In genomic region chr7:141207661-141208060, GRCh38 we compare ENCODE assay signal across 36 cellular contexts.
DNase-seq lines count a peak whose midpoint lies in the region; ATAC-seq, FAIRE-seq and TF ChIP-seq lines count a peak whose summit lies in the region.
"Had no signal": no experiment of that assay in that cellular context is flagged by ENCODE, and none has a peak within 500 bp of the region (broad histone marks: within the 10 kb centered on the region; RNA-seq: fewer than 3 reads in every experiment).

No MANE protein-coding gene starts in this region.

- H2BK5ac ChIP-seq in H1 (ENCODE audit: low read depth, low read length): no peak overlapping the region

- CTCF ChIA-PET in HEK293 (lab: Yijun Ruan, JAX): no interaction called here
- CTCF ChIA-PET in WTC11 (lab: Charles Lee): no interaction called here
- CTCF ChIA-PET in H1 (lab: Charles Lee; ENCODE audit: partially characterized antibody): no interaction called here

- TF ChIP-seq EP300 in H1 (IDR thresholded peaks at IDR 0.05; ENCODE audit: borderline replicate concordance in 1 of 2, low read depth in 2 of 2, low read length in 2 of 2): no peak

- TF ChIP-seq CTCF in HEK293 (tag by site-specific recombination; IDR thresholded peaks at IDR 0.05) (no peak), WTC11 (IDR thresholded peaks at IDR 0.05) (no peak), H1 (IDR thresholded peaks at IDR 0.05; ENCODE audit: control extremely low read depth in 1 of 3, insufficient read depth in 1 of 3, low read depth in 1 of 3, low read length in 3 of 3) (no peak), thyroid gland (IDR thresholded peaks at IDR 0.05) (no peak)

- H3K4me1 Mint-ChIP-seq in WTC11: peaks cover 56% of the 10 kb centered on the region
- no peaks in the 10 kb centered on the region for H3K4me1 Mint-ChIP-seq in activated T-helper 1 cell treated with anti-CD3 and anti-CD28 coated beads, Interleukin-12 subunit alpha, Interleukin-12 subunit beta, Interleukin-2, Interleukin-4 antibody, amounts not matched to agents 30 ng/mL and 10 ng/mL and 1 ng/mL, durations not matched to agents 14 hours and 24 hours and 36 hours (ENCODE audit: low read depth)
- H3K4me1 Mint-ChIP-seq: B cell; CD14-positive monocyte; CD4-positive, alpha-beta memory T cell; CD4-positive, CD25-positive, alpha-beta regulatory T cell; CD8-positive, alpha-beta memory T cell had no signal

- peaks cover 6% of the 10 kb centered on the region; the same call in 1 of the 2 replicates for H3K36me3 Mint-ChIP-seq in WTC11
- H3K36me3 Mint-ChIP-seq in activated T-helper 1 cell treated with anti-CD3 and anti-CD28 coated beads, Interleukin-12 subunit alpha, Interleukin-12 subunit beta, Interleukin-2, Interleukin-4 antibody, amounts not matched to agents 30 ng/mL and 10 ng/mL and 1 ng/mL, durations not matched to agents 14 hours and 24 hours and 36 hours (ENCODE audit: low read depth): no peaks in the 10 kb centered on the region
- H3K36me3 Mint-ChIP-seq: CD14-positive monocyte; CD4-positive, alpha-beta memory T cell; CD4-positive, CD25-positive, alpha-beta regulatory T cell; CD8-positive, alpha-beta memory T cell; CD8-positive, alpha-beta T cell had no signal

- TF ChIP-seq POLR2A in H1 (IDR thresholded peaks at IDR 0.05; ENCODE audit: control extremely low read depth in 1 of 2, low read depth in 2 of 2, low read length in 2 of 2) (no peak), thyroid gland (IDR thresholded peaks at IDR 0.05) (no peak)

- H3K79me2 ChIP-seq in H1 (ENCODE audit: control insufficient read depth in 1 of 2, insufficient read depth in 2 of 2, low read length in 2 of 2): no peaks in the 10 kb centered on the region

- H3K9me3 Mint-ChIP-seq in WTC11: no peaks in the 10 kb centered on the region
- H3K9me3 Mint-ChIP-seq in activated T-helper 1 cell treated with anti-CD3 and anti-CD28 coated beads, Interleukin-12 subunit alpha, Interleukin-12 subunit beta, Interleukin-2, Interleukin-4 antibody, amounts not matched to agents 30 ng/mL and 10 ng/mL and 1 ng/mL, durations not matched to agents 14 hours and 24 hours and 36 hours: no peaks in the 10 kb centered on the region
- H3K9me3 Mint-ChIP-seq: CD4-positive, alpha-beta memory T cell; CD4-positive, alpha-beta T cell; CD4-positive, CD25-positive, alpha-beta regulatory T cell; CD8-positive, alpha-beta memory T cell; CD8-positive, alpha-beta T cell had no signal

- intact Hi-C loops in thyroid gland (cut with DNase I): no loop called here
- intact Hi-C loops in activated T-helper 1 cell treated with anti-CD3 and anti-CD28 coated beads, Interleukin-12 subunit alpha, Interleukin-12 subunit beta, Interleukin-2, Interleukin-4 antibody, amounts not matched to agents 30 ng/mL and 10 ng/mL and 1 ng/mL, durations not matched to agents 14 hours and 24 hours and 36 hours (cut with micrococcal nuclease): no loop called here

- no peak overlapping the region for H4K8ac ChIP-seq in H1 (ENCODE audit: extremely low read depth, insufficient read depth, low read length)

- no peak overlapping the region for H3K27ac Mint-ChIP-seq in WTC11
- H3K27ac Mint-ChIP-seq in activated T-helper 1 cell treated with anti-CD3 and anti-CD28 coated beads, Interleukin-12 subunit alpha, Interleukin-12 subunit beta, Interleukin-2, Interleukin-4 antibody, amounts not matched to agents 30 ng/mL and 10 ng/mL and 1 ng/mL, durations not matched to agents 14 hours and 24 hours and 36 hours: no peak overlapping the region
- H3K27ac Mint-ChIP-seq: B cell; CD14-positive monocyte; CD4-positive, alpha-beta memory T cell; CD4-positive, alpha-beta T cell; CD4-positive, CD25-positive, alpha-beta regulatory T cell; CD8-positive, alpha-beta memory T cell; CD8-positive, alpha-beta T cell had no signal

- H3K56ac ChIP-seq in H1 (replicated peaks; ENCODE audit: insufficient read length, low read depth, low read length): no peak overlapping the region

- H4K91ac ChIP-seq in H1 (replicated peaks; ENCODE audit: insufficient read length, low read length): no peak overlapping the region

- no peak overlapping the region for H3K23ac ChIP-seq in H1 (ENCODE audit: insufficient read length)

- H3K9me3 ChIP-seq in HEK293 (ENCODE audit: control insufficient read depth, insufficient read depth, low read depth, low read length): no peaks in the 10 kb centered on the region
- H3K9me3 ChIP-seq in H1 (ENCODE audit: insufficient read depth in 2 of 2, low read depth in 1 of 2, low read length in 1 of 2): no peaks in the 10 kb centered on the region
- H3K9me3 ChIP-seq in thyroid gland: no peaks in the 10 kb centered on the region
- H3K9me3 ChIP-seq: A549; BE2C; BLaER1; BLaER1 treated with 17β-estradiol and CSF1 and Interleukin-3, amounts not matched to agents 10 nM and 100 nM; Caco-2 had no signal

- H3K18ac ChIP-seq in H1 (ENCODE audit: extremely low read depth, low read length): no peak overlapping the region

- no peak for DNase-seq in WTC11 (ENCODE audit: low spot score)
- DNase-seq in H1 (ENCODE audit: low read depth in 1 of 2, low spot score in 2 of 2): no peak
- DNase-seq in thyroid gland: no peak
- no peak for DNase-seq in AG08396 (ENCODE audit: low spot score)
- no peak for DNase-seq in NCI-H2196 (lab: John Stamatoyannopoulos, UW; ENCODE audit: unreplicated experiment)
- DNase-seq in activated T-helper 1 cell treated with anti-CD3 and anti-CD28 coated beads, Interleukin-12 subunit alpha, Interleukin-12 subunit beta, Interleukin-2, Interleukin-4 antibody, amounts not matched to agents 30 ng/mL and 10 ng/mL and 1 ng/mL, durations not matched to agents 14 hours and 24 hours and 36 hours (ENCODE audit: low spot score): no peak
- DNase-seq: 8988T; ACHN; AML-193; BE2C; C1 segment of cervical spinal cord; Caco-2; Calu3; CD4-positive, alpha-beta memory T cell; CD4-positive, alpha-beta T cell; CD4-positive, CD25-positive, alpha-beta regulatory T cell; CD8-positive, alpha-beta memory T cell; CD8-positive, alpha-beta T cell; COR-L47; DMS 273 treated with DMSO at 0.1 percent for 48 hours; DMS153; DMS53; DMS79; DND-41; EL had no signal

- no peak overlapping the region for H4K5ac ChIP-seq in H1 (ENCODE audit: insufficient read length, low read depth, low read length)

- ATAC-seq in WTC11: no peak
- ATAC-seq in GM21619 (IDR thresholded peaks at IDR 0.05; ENCODE audit: unreplicated experiment): no peak
- ATAC-seq: A549; CD8-positive, alpha-beta T cell had no signal

- H3K4me1 ChIP-seq in HEK293 (ENCODE audit: control insufficient read depth, insufficient read depth, low read length) (no peaks in the 10 kb centered on the region), H1 (replicated peaks in 1 of 4; ENCODE audit: control insufficient read depth in 3 of 4, insufficient read depth in 4 of 4, low read length in 3 of 4) (peaks cover 14 to 31% (median 22%) of the 10 kb centered on the region in 4 experiments), thyroid gland (peaks cover 25 to 42% of the 10 kb centered on the region in 2 donors)
- H3K4me1 ChIP-seq: A549; BLaER1; BLaER1 treated with 17β-estradiol and CSF1 and Interleukin-3, amounts not matched to agents 10 nM and 100 nM; Caco-2 had no signal

- H3K27me3 Mint-ChIP-seq in WTC11 (ENCODE audit: low read depth): no peaks in the 10 kb centered on the region
- peaks cover 8% of the 10 kb centered on the region for H3K27me3 Mint-ChIP-seq in activated T-helper 1 cell treated with anti-CD3 and anti-CD28 coated beads, Interleukin-12 subunit alpha, Interleukin-12 subunit beta, Interleukin-2, Interleukin-4 antibody, amounts not matched to agents 30 ng/mL and 10 ng/mL and 1 ng/mL, durations not matched to agents 14 hours and 24 hours and 36 hours (ENCODE audit: insufficient read depth)
- H3K27me3 Mint-ChIP-seq: CD4-positive, CD25-positive, alpha-beta regulatory T cell had no signal

- no peaks in the 10 kb centered on the region for H3K23me2 ChIP-seq in H1 (ENCODE audit: low read depth, low read length)

- no peak overlapping the region for H3K14ac ChIP-seq in H1 (ENCODE audit: insufficient read length)

- no peak overlapping the region; the same call in 1 of the 2 replicates for H2BK15ac ChIP-seq in H1 (ENCODE audit: low read length)

- no peak for FAIRE-seq in H1 (lab: Jason Lieb, UNC)
- FAIRE-seq: A204.1, A549, D721Med had no signal

- no peaks in the 10 kb centered on the region; the same call in 1 of the 2 replicates for H3K79me1 ChIP-seq in H1 (ENCODE audit: low read depth, low read length)

- H2BK12ac ChIP-seq in H1 (ENCODE audit: low read depth, low read length): no peak overlapping the region

- H3K9ac ChIP-seq in H1 (replicated peaks in 1 of 4; ENCODE audit: extremely low read depth in 1 of 4, low read depth in 3 of 4, low read length in 3 of 4): no peak overlapping the region
- H3K9ac ChIP-seq: BLaER1; BLaER1 treated with 17β-estradiol and CSF1 and Interleukin-3, amounts not matched to agents 10 nM and 100 nM had no signal

- POLR2A ChIA-PET in HEK293 (lab: Yijun Ruan, JAX) (no interaction called here), WTC11 (lab: Charles Lee) (no interaction called here), H1 (lab: Charles Lee; ENCODE audit: partially characterized antibody) (interaction anchor here (1.3 to 3.0 kb wide), 2 partner anchors 9 to 10 kb away, joined by 3 to 8 read pairs; no protein-coding TSS in a partner anchor)

- 88% methylated on average over 3 of the region's 3 CpGs; no CpG with 5 or more reads in 1 of the 2 experiments for WGBS in H1 (ENCODE audit: extremely low coverage in 1 of 2, insufficient coverage in 1 of 2, insufficient read length in 1 of 2, insufficient replicate concordance in 2 of 2, low coverage in 1 of 2, low lambda C conversion rate in 2 of 2, missing lambda C conversion rate in 1 of 2), 2 experiments
- 93 to 94% methylated on average over 3 of the region's 3 CpGs for WGBS in thyroid gland, 2 donors

- peaks cover 0 to 3% of the 10 kb centered on the region in 2 experiments; a peak in 1 of 3 replicates for H3K36me3 ChIP-seq in HEK293 (ENCODE audit: control insufficient read depth in 2 of 2, insufficient read depth in 1 of 2, low read length in 2 of 2)
- H3K36me3 ChIP-seq in H1 (ENCODE audit: control insufficient read depth in 2 of 4, insufficient read depth in 4 of 4, low read length in 3 of 4): no peaks in the 10 kb centered on the region
- no peaks in the 10 kb centered on the region for H3K36me3 ChIP-seq in thyroid gland
- H3K36me3 ChIP-seq: BE2C; BLaER1; BLaER1 treated with 17β-estradiol and CSF1 and Interleukin-3, amounts not matched to agents 10 nM and 100 nM had no signal

- no peak overlapping the region for H2BK120ac ChIP-seq in H1 (replicated peaks; ENCODE audit: low read depth, low read length)

- no peak for TF ChIP-seq RAD21 in H1 (IDR thresholded peaks at IDR 0.05 in 1 of 2, conservative IDR thresholded peaks at IDR 0.05 in 1 of 2; ENCODE audit: low read depth in 2 of 2, low read length in 2 of 2)

- H3K4ac ChIP-seq in H1 (replicated peaks; ENCODE audit: insufficient read length, low read depth, low read length): no peak overlapping the region

- no peak overlapping the region for H3K4me3 ChIP-seq in HEK293 (ENCODE audit: low read depth, low read length)
- H3K4me3 ChIP-seq in H1 (ENCODE audit: extremely low read depth in 1 of 4, insufficient read depth in 2 of 4, low read depth in 3 of 4, low read length in 4 of 4): no peak overlapping the region
- H3K4me3 ChIP-seq in thyroid gland (replicated peaks in 1 of 3): no peak overlapping the region
- H3K4me3 ChIP-seq: A549; BLaER1; BLaER1 treated with 17β-estradiol and CSF1 and Interleukin-3, amounts not matched to agents 10 nM and 100 nM had no signal

- H3K27me3 ChIP-seq in H1 (replicated peaks in 1 of 4; ENCODE audit: control insufficient read depth in 3 of 4, extremely low read depth in 1 of 4, insufficient read depth in 3 of 4, low read length in 3 of 4): no peaks in the 10 kb centered on the region
- no peaks in the 10 kb centered on the region for H3K27me3 ChIP-seq in thyroid gland
- H3K27me3 ChIP-seq: BE2C; BLaER1; BLaER1 treated with 17β-estradiol and CSF1 and Interleukin-3, amounts not matched to agents 10 nM and 100 nM had no signal

- no peak overlapping the region for H2BK20ac ChIP-seq in H1 (ENCODE audit: low read length)

- no peak overlapping the region for H2AFZ ChIP-seq in H1 (ENCODE audit: low read length)

- H3K4me2 ChIP-seq in H1 (ENCODE audit: insufficient read depth in 1 of 2, low read depth in 2 of 2, low read length in 2 of 2): no peak overlapping the region
- H3K4me2 ChIP-seq: A549; BLaER1; BLaER1 treated with 17β-estradiol and CSF1 and Interleukin-3, amounts not matched to agents 10 nM and 100 nM had no signal

- no peaks in the 10 kb centered on the region for H4K20me1 ChIP-seq in H1 (replicated peaks in 1 of 2; ENCODE audit: control insufficient read depth in 1 of 2, insufficient read depth in 2 of 2, low read length in 2 of 2)
- H4K20me1 ChIP-seq: BLaER1; BLaER1 treated with 17β-estradiol and CSF1 and Interleukin-3, amounts not matched to agents 10 nM and 100 nM had no signal

- no peak overlapping the region for H3K4me3 Mint-ChIP-seq in WTC11
- H3K4me3 Mint-ChIP-seq in activated T-helper 1 cell treated with anti-CD3 and anti-CD28 coated beads, Interleukin-12 subunit alpha, Interleukin-12 subunit beta, Interleukin-2, Interleukin-4 antibody, amounts not matched to agents 30 ng/mL and 10 ng/mL and 1 ng/mL, durations not matched to agents 14 hours and 24 hours and 36 hours: no peak overlapping the region
- H3K4me3 Mint-ChIP-seq: B cell; CD14-positive monocyte; CD4-positive, alpha-beta memory T cell; CD4-positive, alpha-beta T cell; CD4-positive, CD25-positive, alpha-beta regulatory T cell; CD8-positive, alpha-beta memory T cell; CD8-positive, alpha-beta T cell had no signal

- peak overlapping the region; percentile 4; the same call in 1 of the 2 replicates for H2AK5ac ChIP-seq in H1 (ENCODE audit: low read depth, low read length)

- no peak overlapping the region for H3K27ac ChIP-seq in HEK293 (ENCODE audit: extremely low read depth, low read depth, low read length)
- no peak overlapping the region for H3K27ac ChIP-seq in H1 (ENCODE audit: low read depth, low read length)
- peak overlapping the region; percentile 75 to 83 (median 76) for H3K27ac ChIP-seq in thyroid gland
- H3K27ac ChIP-seq: 22Rv1; A549; BLaER1; BLaER1 treated with 17β-estradiol and CSF1 and Interleukin-3, amounts not matched to agents 10 nM and 100 nM; C4-2B had no signal

Comparison
In these comparisons a context has a peak if more than half of its experiments do, and no peak if none do; other contexts are left out.
1. H3K27ac ChIP-seq: peak in thyroid gland (3 of 3); none in HEK293 (single experiment) and H1 (single experiment).
2. Of the 8 proteins assayed by ChIP-seq in both HEK293 and WTC11: peak only in HEK293: none; only in WTC11: none; in both: ZNF121; in neither: 7.